13 cellular contexts compared by ENCODE assay signal in the genomic region with DNA sequence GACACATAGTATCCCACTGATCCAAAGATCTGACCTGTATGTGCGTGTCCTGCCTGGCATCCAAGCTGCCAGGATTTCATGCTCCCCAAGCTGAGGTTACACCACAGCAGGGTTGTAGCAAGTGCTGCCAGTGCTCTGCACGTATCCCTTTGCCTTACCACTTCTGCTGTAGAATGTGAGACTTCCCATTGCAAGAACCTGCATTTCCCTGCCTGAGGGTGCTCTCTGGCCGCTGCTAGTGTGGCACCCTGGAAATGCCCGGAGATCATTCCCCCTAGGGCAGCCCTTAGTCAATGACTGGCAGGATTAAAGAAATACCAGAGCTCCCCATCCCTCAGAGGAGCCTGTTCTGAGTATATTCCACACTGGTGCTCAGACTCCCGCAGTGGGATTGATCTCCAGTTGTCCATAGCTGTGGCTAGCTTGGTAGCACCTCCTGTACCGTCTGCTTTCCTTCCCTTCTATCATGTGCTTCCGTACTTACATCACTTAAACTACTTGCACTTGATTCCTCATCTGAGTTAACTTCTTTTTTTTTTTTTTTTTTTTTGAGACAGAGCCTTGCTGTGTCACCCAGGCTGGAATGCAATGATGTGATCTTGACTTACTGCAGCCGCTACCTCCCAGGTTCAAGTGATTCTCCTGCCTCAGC.
DNase-seq lines count a peak whose midpoint lies in the region; ATAC-seq, FAIRE-seq and TF ChIP-seq lines count a peak whose summit lies in the region.
"Had no signal": no experiment of that assay in that cellular context is flagged by ENCODE, and none has a peak within 500 bp of the region (broad histone marks: within the 10 kb centered on the region; RNA-seq: fewer than 3 reads in every experiment).

No MANE protein-coding gene starts in this region.

- no peak for ATAC-seq in HG02938 (IDR thresholded peaks at IDR 0.05; ENCODE audit: unreplicated experiment)
- no peak for ATAC-seq in GM21360 (IDR thresholded peaks at IDR 0.05; ENCODE audit: unreplicated experiment)
- ATAC-seq: left colon had no signal

- H3K9me3 ChIP-seq in kidney (ENCODE audit: control insufficient read depth in 1 of 2, low read length in 2 of 2), result no peaks in the 10 kb centered on the region

- no peak for TF ChIP-seq CTCF in kidney (IDR thresholded peaks at IDR 0.05; ENCODE audit: borderline replicate concordance, extremely low read depth, insufficient read depth)

- CTCF ChIA-PET in HEK293T (lab: Yijun Ruan, JAX), result interaction anchor here (0.6 kb wide), 1 partner anchor 225 kb away, joined by 3 read pairs; no protein-coding TSS in a partner anchor

- H3K9ac ChIP-seq in kidney (ENCODE audit: low read length in 2 of 2), result no peak overlapping the region

- POLR2A ChIA-PET in HEK293T (lab: Yijun Ruan, JAX), result interaction anchor here (0.6 kb wide), 1 partner anchor 99 kb away, joined by 3 read pairs; no protein-coding TSS in a partner anchor

- no peak overlapping the region for H3K27ac ChIP-seq in kidney (ENCODE audit: low read depth in 2 of 2, low read length in 2 of 2)

- H3K4me3 ChIP-seq in kidney (ENCODE audit: low read length in 2 of 2), result no peak overlapping the region

- DNase-seq in HEK293T (ENCODE audit: extremely low spot score) (no peak), SKM-1 (lab: John Stamatoyannopoulos, UW; ENCODE audit: unreplicated experiment) (peak; percentile 41), iris pigment epithelial cell (ENCODE audit: low read depth) (peak; percentile 25), renal cortical epithelial cell (ENCODE audit: low read depth) (peak; percentile 81), NCI-H1694 (lab: John Stamatoyannopoulos, UW) (no peak), kidney (no peak)
- DNase-seq: CD8-positive, alpha-beta memory T cell; effector CD4-positive, alpha-beta T cell; left colon; NCI-H1092 treated with DMSO at 0.1 percent for 48 hours; NCI-H446 treated with DMSO at 0.1 percent for 48 hours had no signal

- intact Hi-C loops in kidney (cut with DNase I), result no loop called here

- no peak for FAIRE-seq in kidney (lab: Jason Lieb, UNC)

- H3K4me1 ChIP-seq in kidney (ENCODE audit: control insufficient read depth in 1 of 2, insufficient read depth in 1 of 2, low read depth in 1 of 2, low read length in 2 of 2), result no peaks in the 10 kb centered on the region

- H3K36me3 ChIP-seq in kidney (ENCODE audit: control insufficient read depth in 1 of 2, insufficient read depth in 2 of 2, low read length in 2 of 2), result no peaks in the 10 kb centered on the region

TF ChIP-seq in HEK293T, 16 proteins besides CTCF, POLR2A, EP300 and RAD21:
- no peak for TF ChIP-seq FOXA1 (IDR thresholded peaks at IDR 0.05)
- peak; percentile 36; the same call in 1 of the 2 replicates for TF ChIP-seq ZNF384 (IDR thresholded peaks at IDR 0.05)

Comparison
In these comparisons a context has a peak if more than half of its experiments do, and no peak if none do; other contexts are left out.
1. DNase-seq: peak in SKM-1 (single experiment), iris pigment epithelial cell (single experiment) and renal cortical epithelial cell (single experiment); none in HEK293T (single experiment), NCI-H1694 (single experiment) and kidney (single experiment).